In genomic region chr17:32317353-32317752, GRCh38 we compare ENCODE assay signal across 30 cellular contexts. TPM values are rescaled to one million over a fixed set of nuclear protein-coding genes. Genes with fewer than 3 reads are reported as not detected.
"Had no signal": no experiment of that assay in that cellular context is flagged by ENCODE, and none has a peak within 500 bp of the region (broad histone marks: within the 10 kb centered on the region; RNA-seq: fewer than 3 reads in every experiment).

No MANE protein-coding gene starts in this region.

- H3K27ac Mint-ChIP-seq: activated B cell treated with CpG ODN at 0.5 μM for 24 hours; activated CD8-positive, alpha-beta T cell treated with anti-CD3 and anti-CD28 coated beads for 36 hours; activated naive CD4-positive, alpha-beta T cell treated with anti-CD3 and anti-CD28 coated beads, Interleukin-2, amount 50 U/mL, for 24 hours; activated naive CD8-positive, alpha-beta T cell treated with anti-CD3 and anti-CD28 coated beads for 36 hours; activated naive CD8-positive, alpha-beta T cell treated with anti-CD3 and anti-CD28 coated beads, Interleukin-2, amount 50 U/mL, for 24 hours; activated T-helper 17 cell treated with anti-CD3 and anti-CD28 coated beads, Interleukin-2, amount 50 U/mL, for 72 hours; T-helper 17 cell; T-helper 2 cell treated with Interferon-gamma antibody and Interleukin-4, amounts not matched to agents 5 μg/mL and 100 μg/mL, for 36 hours had no signal

- H3K27ac ChIP-seq: adrenal gland, body of pancreas, WERI-Rb-1 had no signal

- H3K9me3 Mint-ChIP-seq: activated B cell treated with CpG ODN at 0.5 μM for 24 hours; activated CD8-positive, alpha-beta T cell treated with anti-CD3 and anti-CD28 coated beads for 36 hours; activated naive CD4-positive, alpha-beta T cell treated with anti-CD3 and anti-CD28 coated beads, Interleukin-2, amount 50 U/mL, for 24 hours; activated naive CD8-positive, alpha-beta T cell treated with anti-CD3 and anti-CD28 coated beads for 36 hours; activated naive CD8-positive, alpha-beta T cell treated with anti-CD3 and anti-CD28 coated beads, Interleukin-2, amount 50 U/mL, for 24 hours; activated T-cell treated with anti-CD3 and anti-CD28 coated beads, Interleukin-2, amount 50 U/mL, for 4 hours; activated T-helper 17 cell treated with anti-CD3 and anti-CD28 coated beads, Interleukin-2, amount 50 U/mL, for 72 hours; T-helper 2 cell treated with Interferon-gamma antibody and Interleukin-4, amounts not matched to agents 5 μg/mL and 100 μg/mL, for 36 hours had no signal

- H3K27me3 Mint-ChIP-seq: activated B cell treated with CpG ODN at 0.5 μM for 24 hours had no signal

- DNase-seq: activated B cell treated with CpG ODN at 0.5 μM for 24 hours; activated CD4-positive, alpha-beta T cell treated with anti-CD3 and anti-CD28 coated beads for 48 hours; activated CD4-positive, alpha-beta T cell treated with anti-CD3 and anti-CD28 coated beads, Interleukin-2, amount 50 U/mL, for 1 hour; activated CD4-positive, alpha-beta T cell treated with anti-CD3 and anti-CD28 coated beads, Interleukin-2, amount 50 U/mL, for 48 hours; activated CD8-positive, alpha-beta memory T cell treated with anti-CD3 and anti-CD28 coated beads for 24 hours; activated CD8-positive, alpha-beta T cell treated with anti-CD3 and anti-CD28 coated beads for 36 hours; activated effector memory CD4-positive, alpha-beta T cell treated with Interleukin-2 at 50 U/mL for 16 hours; activated gamma-delta T cell treated with Interleukin-2 at 50 U/mL for 16 hours; activated naive CD4-positive, alpha-beta T cell treated with Interleukin-2 at 50 U/mL for 16 hours; activated naive CD8-positive, alpha-beta T cell treated with anti-CD3 and anti-CD28 coated beads for 36 hours; activated naive CD8-positive, alpha-beta T cell treated with anti-CD3 and anti-CD28 coated beads, Interleukin-2, amount 50 U/mL, for 24 hours; activated T-cell treated with anti-CD3 and anti-CD28 coated beads, Interleukin-2, amount 50 U/mL, for 4 hours; adrenal gland; amygdala; aorta; body of pancreas; caudate nucleus; cortex of kidney; effector CD8-positive, alpha-beta T cell; foreskin fibroblast; head of caudate nucleus; T-helper 17 cell; T1000; WERI-Rb-1 had no signal

- H3K4me3 Mint-ChIP-seq: activated B cell treated with CpG ODN at 0.5 μM for 24 hours; activated CD8-positive, alpha-beta T cell treated with anti-CD3 and anti-CD28 coated beads for 36 hours; activated naive CD4-positive, alpha-beta T cell treated with anti-CD3 and anti-CD28 coated beads, Interleukin-2, amount 50 U/mL, for 24 hours; activated naive CD8-positive, alpha-beta T cell treated with anti-CD3 and anti-CD28 coated beads for 36 hours; activated naive CD8-positive, alpha-beta T cell treated with anti-CD3 and anti-CD28 coated beads, Interleukin-2, amount 50 U/mL, for 24 hours had no signal

- H3K36me3 ChIP-seq: adrenal gland had no signal

- H3K4me1 Mint-ChIP-seq: activated naive CD4-positive, alpha-beta T cell treated with anti-CD3 and anti-CD28 coated beads, Interleukin-2, amount 50 U/mL, for 24 hours; activated T-helper 17 cell treated with anti-CD3 and anti-CD28 coated beads, Interleukin-2, amount 50 U/mL, for 72 hours had no signal

- H3K4me3 ChIP-seq: adrenal gland, body of pancreas had no signal

- H3K9me3 ChIP-seq: adrenal gland, body of pancreas had no signal

- H3K4me1 ChIP-seq: adrenal gland, body of pancreas had no signal

- ATAC-seq: activated CD4-positive, CD25-positive, alpha-beta regulatory T cell treated with anti-CD3 and anti-CD28 coated beads, Interleukin-2, amount 50 U/mL, for 24 hours; activated CD8-positive, alpha-beta T cell treated with anti-CD3 and anti-CD28 coated beads for 36 hours; activated naive CD8-positive, alpha-beta T cell treated with anti-CD3 and anti-CD28 coated beads, Interleukin-2, amount 50 U/mL, for 24 hours; activated T-cell treated with anti-CD3 and anti-CD28 coated beads, Interleukin-2, amount 50 U/mL, for 4 hours; activated T-helper 17 cell treated with anti-CD3 and anti-CD28 coated beads, Interleukin-2, amount 50 U/mL, for 72 hours; body of pancreas; esophagus mucosa; T-helper 17 cell had no signal

- H3K36me3 Mint-ChIP-seq: activated naive CD4-positive, alpha-beta T cell treated with anti-CD3 and anti-CD28 coated beads, Interleukin-2, amount 50 U/mL, for 24 hours; activated naive CD8-positive, alpha-beta T cell treated with anti-CD3 and anti-CD28 coated beads for 36 hours had no signal

- H3K27me3 ChIP-seq: adrenal gland, body of pancreas had no signal

RNA-seq across cellular contexts. Expression of gene RHBDL3, which starts 51.7 kb away (rescaled TPM):
- total RNA-seq: epithelial cell of proximal tubule had no signal
- polyA plus RNA-seq: aorta had no signal
